Comparison of ENCODE assay signal across 8 cellular contexts in the genomic region with DNA sequence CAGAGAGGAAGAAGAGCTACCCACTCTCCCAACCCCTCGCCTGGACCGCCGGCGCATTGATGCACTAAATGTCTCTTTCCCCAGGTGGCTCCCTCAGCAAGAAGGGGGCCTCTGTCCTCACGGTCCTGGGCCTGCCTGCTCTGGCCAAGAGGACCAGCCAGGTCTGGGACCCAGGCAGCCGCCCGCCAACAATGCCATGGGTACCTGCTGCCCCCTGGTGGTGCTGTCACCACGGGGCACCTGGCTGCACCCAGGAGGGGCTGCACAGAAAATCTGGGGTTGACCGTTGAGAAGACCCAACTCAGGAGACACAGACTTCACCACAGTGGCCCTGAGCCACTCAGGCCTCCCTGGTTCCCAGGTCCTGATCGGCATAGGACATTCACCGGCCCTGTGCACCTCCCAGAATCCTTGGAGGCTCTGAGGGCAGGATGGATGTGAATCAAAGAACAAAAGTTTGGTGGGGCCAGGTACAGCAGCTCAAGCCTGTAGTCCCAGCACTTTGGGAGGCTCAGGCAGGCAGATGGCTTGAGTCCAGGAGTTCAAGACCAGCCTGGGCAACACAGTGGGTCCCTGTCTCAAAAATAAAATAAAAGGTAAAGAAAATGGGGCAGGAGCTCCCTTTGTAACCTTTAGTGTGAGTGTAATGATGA.
DNase-seq lines count a peak whose midpoint lies in the region; ATAC-seq lines count a peak whose summit lies in the region.

No MANE protein-coding gene starts in this region.

- no peaks in the 10 kb centered on the region for H3K36me3 ChIP-seq in iPS DF 6.9 (ENCODE audit: control insufficient read depth, insufficient read depth, low read length)

- WGBS in iPS DF 6.9 (ENCODE audit: insufficient coverage, insufficient read length) = no CpG with 5 or more reads among the region's 11 CpGs

- H3K27ac ChIP-seq in iPS DF 6.9 (ENCODE audit: low read length) = no peak overlapping the region

- peak; percentile 52 to 86 (median 79) for DNase-seq in NCI-H1417 (lab: John Stamatoyannopoulos, UW)
- no peak for DNase-seq in NCI-H1417 treated with DMSO at 0.1 percent for 48 hours (lab: John Stamatoyannopoulos, UW)
- peak; percentile 58 for DNase-seq in NCI-H1105 (lab: John Stamatoyannopoulos, UW)
- DNase-seq in UCSD-AML1 (lab: John Stamatoyannopoulos, UW; ENCODE audit: unreplicated experiment) = peak; percentile 80
- DNase-seq in astrocyte of the hippocampus (ENCODE audit: low read depth, low spot score) = peak; percentile 91
- peak; percentile 52 for DNase-seq in iPS DF 6.9 (ENCODE audit: low read depth, low spot score)
- peak; percentile 48 to 85 (median 71) for DNase-seq in stimulated activated CD4-positive, alpha-beta T cell treated with anti-CD3 and anti-CD28 coated beads, Interleukin-12 subunit alpha, Interleukin-12 subunit beta, amount 100 ng/mL, for 48 hours (ENCODE audit: low read depth in 2 of 3, low spot score in 1 of 3)

- ATAC-seq in GM21526 (IDR thresholded peaks at IDR 0.05; ENCODE audit: low FRiP score, unreplicated experiment) = no peak

- H3K27me3 ChIP-seq in iPS DF 6.9 (ENCODE audit: control insufficient read depth, insufficient read depth, low read length) = no peaks in the 10 kb centered on the region

- peaks cover 8% of the 10 kb centered on the region for H3K4me1 ChIP-seq in iPS DF 6.9 (ENCODE audit: control insufficient read depth, insufficient read depth, low read length)

- no peaks in the 10 kb centered on the region for H3K9me3 ChIP-seq in iPS DF 6.9 (ENCODE audit: control insufficient read depth, insufficient read depth, low read length)

- H3K4me3 ChIP-seq in iPS DF 6.9 (ENCODE audit: low read length) = no peak overlapping the region
